20 cellular contexts compared by ENCODE assay signal in the genomic region with DNA sequence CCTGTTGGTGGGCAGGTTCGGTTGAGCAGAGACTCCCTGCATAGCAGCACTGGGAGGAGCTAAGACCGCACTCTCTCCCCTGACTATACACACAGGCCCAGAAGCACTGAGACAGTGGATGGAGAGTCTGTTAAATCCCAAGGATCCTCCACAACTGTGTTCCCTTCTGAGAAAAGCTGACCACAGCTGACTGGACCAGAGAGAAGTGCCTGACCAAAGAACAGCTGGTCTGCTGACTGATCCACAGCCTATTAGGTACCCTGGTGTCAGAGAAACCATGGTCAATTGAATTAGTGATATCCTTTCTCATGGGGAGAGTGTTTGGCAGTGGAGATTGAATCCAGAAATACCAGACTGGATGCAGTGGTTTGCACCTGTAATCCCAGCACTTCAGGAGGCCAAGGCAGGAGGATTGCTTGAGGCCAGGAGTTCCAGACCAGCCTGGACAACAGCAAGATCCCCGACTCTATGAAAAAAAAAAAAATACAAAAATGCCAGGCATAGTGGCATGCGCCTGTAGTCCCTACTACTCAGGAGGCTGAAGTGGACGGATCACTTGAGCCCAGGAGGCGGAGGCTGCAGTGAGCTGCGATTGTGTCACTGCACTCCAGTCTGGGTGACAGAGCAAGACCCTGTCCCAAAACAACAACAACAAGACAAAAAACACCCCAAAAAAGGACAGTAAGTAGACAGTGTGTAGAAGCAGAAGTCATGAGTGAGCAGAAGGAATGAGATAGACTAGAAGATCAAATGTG. TPM values are rescaled to one million over a fixed set of nuclear protein-coding genes. Genes with fewer than 3 reads are reported as not detected.
DNase-seq lines count a peak whose midpoint lies in the region; TF ChIP-seq lines count a peak whose summit lies in the region.
"Had no signal": no experiment of that assay in that cellular context is flagged by ENCODE, and none has a peak within 500 bp of the region (broad histone marks: within the 10 kb centered on the region; RNA-seq: fewer than 3 reads in every experiment).

No MANE protein-coding gene starts in this region.

- H3F3A ChIP-seq in neural progenitor cell (ENCODE audit: low read depth), result no peaks in the 10 kb centered on the region

- H3K4me1 ChIP-seq in BLaER1, result peaks cover 22% of the 10 kb centered on the region
- peaks cover 9% of the 10 kb centered on the region for H3K4me1 ChIP-seq in CD8-positive, alpha-beta memory T cell (ENCODE audit: insufficient read depth, low read length)
- no peaks in the 10 kb centered on the region for H3K4me1 ChIP-seq in neural progenitor cell
- H3K4me1 ChIP-seq: BE2C had no signal

- H3K27me3 ChIP-seq in BLaER1, result no peaks in the 10 kb centered on the region
- no peaks in the 10 kb centered on the region for H3K27me3 ChIP-seq in CD8-positive, alpha-beta memory T cell (ENCODE audit: insufficient read depth, low read length, poor library complexity, severe bottlenecking)
- H3K27me3 ChIP-seq in neural progenitor cell, result no peaks in the 10 kb centered on the region
- H3K27me3 ChIP-seq: BE2C had no signal

- no peaks in the 10 kb centered on the region for H3K27me3 Mint-ChIP-seq in CD8-positive, alpha-beta memory T cell
- H3K27me3 Mint-ChIP-seq in chondrocyte (ENCODE audit: low read depth) (no peaks in the 10 kb centered on the region), neural progenitor cell (ENCODE audit: insufficient read depth, low read depth) (no peaks in the 10 kb centered on the region)

- H2AFZ ChIP-seq in neural progenitor cell (replicated peaks), result no peak overlapping the region

- H3K27ac Mint-ChIP-seq in CD8-positive, alpha-beta memory T cell, result no peak overlapping the region
- no peak overlapping the region for H3K27ac Mint-ChIP-seq in chondrocyte (ENCODE audit: unreplicated experiment)
- peak overlapping the region; percentile 15 for H3K27ac Mint-ChIP-seq in neural progenitor cell
- H3K27ac Mint-ChIP-seq: CD8-positive, alpha-beta T cell; HFFc6 had no signal

- H3K9me3 Mint-ChIP-seq in CD8-positive, alpha-beta memory T cell, result no peaks in the 10 kb centered on the region
- H3K9me3 Mint-ChIP-seq in chondrocyte (ENCODE audit: low read depth) (no peaks in the 10 kb centered on the region), neural progenitor cell (no peaks in the 10 kb centered on the region)
- H3K9me3 Mint-ChIP-seq: CD8-positive, alpha-beta T cell; HFFc6 had no signal

- no peaks in the 10 kb centered on the region for H3K79me2 ChIP-seq in neural progenitor cell (ENCODE audit: low read depth)

- peaks cover 7 to 18% (median 12%) of the 10 kb centered on the region in 3 donors for H3K4me1 Mint-ChIP-seq in CD8-positive, alpha-beta memory T cell
- H3K4me1 Mint-ChIP-seq in chondrocyte (ENCODE audit: low read depth) (no peaks in the 10 kb centered on the region), neural progenitor cell (peaks cover 6% of the 10 kb centered on the region)

- POLR2A ChIA-PET in CD8-positive, alpha-beta memory T cell (lab: Charles Lee), result no interaction called here

- peak overlapping the region; percentile 49; the same call in 1 of the 2 replicates for H3K4me2 ChIP-seq in BLaER1
- H3K4me2 ChIP-seq in neural progenitor cell, result no peak overlapping the region

- H3K9ac ChIP-seq in BLaER1 (no peak overlapping the region), neural progenitor cell (no peak overlapping the region)

- H3K9me3 ChIP-seq in BLaER1 (no peaks in the 10 kb centered on the region), neural progenitor cell (ENCODE audit: low read depth) (no peaks in the 10 kb centered on the region)
- H3K9me3 ChIP-seq in CD8-positive, alpha-beta memory T cell (ENCODE audit: low read length), result no peaks in the 10 kb centered on the region
- H3K9me3 ChIP-seq: BE2C had no signal

- H4K20me1 ChIP-seq in BLaER1 (0 out of 2 replicates have a peak, but pooled peaks cover 6% of the 10 kb centered on the region), neural progenitor cell (ENCODE audit: low read depth) (no peaks in the 10 kb centered on the region)

- H3K4me3 ChIP-seq in BLaER1, result no peak overlapping the region
- no peak overlapping the region for H3K4me3 ChIP-seq in CD8-positive, alpha-beta memory T cell (ENCODE audit: low read length)
- H3K4me3 ChIP-seq in neural progenitor cell, result no peak overlapping the region
- H3K4me3 ChIP-seq: GM12878 had no signal

- H3K27ac ChIP-seq in BLaER1 (peak overlapping the region; percentile 9; the same call in 1 of the 2 replicates), neural progenitor cell (no peak overlapping the region)
- peak overlapping the region; percentile 36 for H3K27ac ChIP-seq in CD8-positive, alpha-beta memory T cell (ENCODE audit: low read depth, low read length)

- no peak for DNase-seq in CD8-positive, alpha-beta memory T cell
- DNase-seq in chondrocyte (ENCODE audit: low spot score) (peak; percentile 20), neural progenitor cell (ENCODE audit: low spot score) (no peak), HuH-7 (ENCODE audit: low spot score) (no peak), NCI-H1436 treated with DMSO at 0.1 percent for 48 hours (lab: John Stamatoyannopoulos, UW) (no peak), AG08395 (ENCODE audit: low spot score) (no peak)
- DNase-seq in activated effector memory CD4-positive, alpha-beta T cell treated with anti-CD3 and anti-CD28 coated beads, Interleukin-2, amount 50 U/mL, for 16 hours, result no peak
- DNase-seq: 8988T; BE2C; CD8-positive, alpha-beta T cell; COR-L47; DMS 273 treated with DMSO at 0.1 percent for 48 hours; DMS53; DND-41; EL; GOT3; H7; HFFc6 had no signal

- peaks cover 12 to 55% (median 18%) of the 10 kb centered on the region in 3 donors for H3K36me3 Mint-ChIP-seq in CD8-positive, alpha-beta memory T cell
- H3K36me3 Mint-ChIP-seq in chondrocyte (ENCODE audit: low read depth) (peaks cover 12% of the 10 kb centered on the region), neural progenitor cell (peaks cover 23% of the 10 kb centered on the region)

- H3K4me3 Mint-ChIP-seq in CD8-positive, alpha-beta memory T cell, result no peak overlapping the region
- no peak overlapping the region for H3K4me3 Mint-ChIP-seq in chondrocyte (ENCODE audit: unreplicated experiment)
- no peak overlapping the region for H3K4me3 Mint-ChIP-seq in neural progenitor cell
- H3K4me3 Mint-ChIP-seq: CD8-positive, alpha-beta T cell; HFFc6 had no signal

- peaks cover 91% of the 10 kb centered on the region for H3K36me3 ChIP-seq in BLaER1
- peaks cover 5% of the 10 kb centered on the region for H3K36me3 ChIP-seq in CD8-positive, alpha-beta memory T cell (ENCODE audit: insufficient read depth, low read length)
- no peaks in the 10 kb centered on the region for H3K36me3 ChIP-seq in neural progenitor cell

- CTCF ChIA-PET in CD8-positive, alpha-beta memory T cell (lab: Charles Lee), result interaction anchor here (3.8 kb wide), 1 partner anchor 157 kb away, joined by 60 read pairs; no protein-coding TSS in a partner anchor

- TF ChIP-seq CTCF in chondrocyte (IDR thresholded peaks at IDR 0.05) (no peak), neural progenitor cell (IDR thresholded peaks at IDR 0.05) (no peak)

RNA-seq across cellular contexts. Expression of gene STYXL1, which starts 25.6 kb away (rescaled TPM):
- 10 to 100 TPM; 40.2 to 40.7 TPM for total RNA-seq in CD8-positive, alpha-beta memory T cell
- polyA plus RNA-seq in CD8-positive, alpha-beta memory T cell, result 60.9 TPM
- 23.5 to 31.8 TPM (median 28.5 TPM) in 3 replicates for total RNA-seq in chondrocyte
- 56.1 and 60.4 TPM in 2 replicates for total RNA-seq in neural progenitor cell (ENCODE audit: low replicate concordance)

RNA-seq across cellular contexts. Expression of gene MDH2, which starts 25.7 kb away (rescaled TPM):
- 100 to 1,000 TPM; 272 to 282 TPM for total RNA-seq in CD8-positive, alpha-beta memory T cell
- 171 TPM for polyA plus RNA-seq in CD8-positive, alpha-beta memory T cell
- total RNA-seq in chondrocyte (116 to 119 TPM (median 119 TPM) in 3 replicates), neural progenitor cell (ENCODE audit: low replicate concordance) (51.5 and 73.4 TPM in 2 replicates)

RNA-seq across cellular contexts. Expression of gene TMEM120A, which starts 27.8 kb away (rescaled TPM):
- total RNA-seq in CD8-positive, alpha-beta memory T cell, result 10 to 100 TPM; 30.6 to 41.5 TPM
- 30.0 TPM for polyA plus RNA-seq in CD8-positive, alpha-beta memory T cell
- total RNA-seq in chondrocyte (28.8 to 36.0 TPM (median 30.6 TPM) in 3 replicates), neural progenitor cell (ENCODE audit: low replicate concordance) (9.4 and 10.4 TPM in 2 replicates)
